Comparison of ENCODE assay signal across 17 cellular contexts in the genomic region with DNA sequence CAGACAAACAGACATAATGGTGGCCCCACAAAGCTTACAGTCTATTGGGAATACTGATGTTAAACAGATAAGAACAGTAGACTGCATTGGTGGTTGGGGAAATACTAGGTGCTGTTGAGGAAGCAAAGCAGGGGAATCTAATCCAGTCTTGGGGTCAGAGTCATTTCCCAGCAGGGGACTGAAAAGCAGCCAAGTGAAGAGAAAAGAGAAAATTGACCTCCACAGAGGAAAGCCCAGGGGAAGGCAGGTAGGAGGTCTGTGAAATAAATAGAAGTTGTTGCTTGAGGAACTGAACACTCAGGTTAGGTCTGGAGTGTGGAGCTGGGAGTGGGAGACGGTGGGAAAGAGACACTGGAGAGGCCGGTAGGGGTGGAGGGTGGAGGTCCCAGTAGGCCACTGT. TPM values are rescaled to one million over a fixed set of nuclear protein-coding genes. Genes with fewer than 3 reads are reported as not detected.
DNase-seq lines count a peak whose midpoint lies in the region; TF ChIP-seq lines count a peak whose summit lies in the region.
"Had no signal": no experiment of that assay in that cellular context is flagged by ENCODE, and none has a peak within 500 bp of the region (broad histone marks: within the 10 kb centered on the region; RNA-seq: fewer than 3 reads in every experiment).

No MANE protein-coding gene starts in this region.

- H3K79me2 ChIP-seq in mesendoderm (ENCODE audit: control insufficient read depth, insufficient read depth, low read length) = no peaks in the 10 kb centered on the region

- H3K27me3 ChIP-seq in mesendoderm (ENCODE audit: insufficient read depth, low read length, poor library complexity) (no peaks in the 10 kb centered on the region), ascending aorta (no peaks in the 10 kb centered on the region)
- no peaks in the 10 kb centered on the region for H3K27me3 ChIP-seq in CD4-positive, alpha-beta memory T cell (ENCODE audit: insufficient read depth, low read length)
- H3K27me3 ChIP-seq: BE2C, BLaER1 had no signal

- no peak overlapping the region for H3K18ac ChIP-seq in mesendoderm (ENCODE audit: low read length)

- no peak overlapping the region for H3K9ac ChIP-seq in mesendoderm (ENCODE audit: low read length)
- H3K9ac ChIP-seq: BLaER1 had no signal

- H3K4me1 ChIP-seq in mesendoderm (ENCODE audit: control insufficient read depth, low read depth, low read length) (no peaks in the 10 kb centered on the region), ascending aorta (no peaks in the 10 kb centered on the region)
- H3K4me1 ChIP-seq in CD4-positive, alpha-beta memory T cell (ENCODE audit: insufficient read depth, low read length) = no peaks in the 10 kb centered on the region
- H3K4me1 ChIP-seq: BE2C, Caco-2 had no signal

- no peak for TF ChIP-seq CTCF in ascending aorta (IDR thresholded peaks at IDR 0.05)

- H3K9me3 ChIP-seq in ascending aorta = no peaks in the 10 kb centered on the region
- no peaks in the 10 kb centered on the region for H3K9me3 ChIP-seq in CD4-positive, alpha-beta memory T cell (ENCODE audit: control insufficient read depth in 1 of 2, low read length in 2 of 2)
- H3K9me3 ChIP-seq: BE2C, BLaER1, Caco-2 had no signal

- intact Hi-C loops in ascending aorta (cut with DNase I) = no loop called here
- intact Hi-C loops in CD4-positive, alpha-beta memory T cell (cut with micrococcal nuclease) = no loop called here

- H3K36me3 ChIP-seq in mesendoderm (ENCODE audit: control insufficient read depth, insufficient read depth, low read length) (no peaks in the 10 kb centered on the region), ascending aorta (no peaks in the 10 kb centered on the region)
- no peaks in the 10 kb centered on the region for H3K36me3 ChIP-seq in CD4-positive, alpha-beta memory T cell (ENCODE audit: insufficient read depth, low read length)
- H3K36me3 ChIP-seq: BE2C had no signal

- H3K27ac Mint-ChIP-seq in CD4-positive, alpha-beta memory T cell = peak overlapping the region in 2 of 7 donors; percentile 9 to 48
- H3K27ac Mint-ChIP-seq: CD14-positive monocyte; CD8-positive, alpha-beta T cell had no signal

- WGBS in mesendoderm (ENCODE audit: extremely low coverage, insufficient coverage, low lambda C conversion rate) = no CpG with 5 or more reads among the region's 2 CpGs

- POLR2A ChIA-PET in CD4-positive, alpha-beta memory T cell (lab: Charles Lee; ENCODE audit: partially characterized antibody) = no interaction called here

- H3K27me3 Mint-ChIP-seq in CD4-positive, alpha-beta memory T cell = no peaks in the 10 kb centered on the region
- H3K27me3 Mint-ChIP-seq: CD4-positive, CD25-positive, alpha-beta regulatory T cell had no signal

- no peak overlapping the region for H3K56ac ChIP-seq in mesendoderm (ENCODE audit: low read length)

- H3K4me3 Mint-ChIP-seq in CD4-positive, alpha-beta memory T cell = no peak overlapping the region
- H3K4me3 Mint-ChIP-seq: CD14-positive monocyte; CD4-positive, CD25-positive, alpha-beta regulatory T cell; CD8-positive, alpha-beta T cell had no signal

- H2BK5ac ChIP-seq in mesendoderm (ENCODE audit: low read length) = no peak overlapping the region

- H3K4me2 ChIP-seq in mesendoderm (ENCODE audit: low read length) = no peak overlapping the region
- H3K4me2 ChIP-seq: BLaER1 had no signal

- H3K4me1 Mint-ChIP-seq in CD4-positive, alpha-beta memory T cell = peaks cover 0 to 6% (median 3%) of the 10 kb centered on the region in 4 donors
- H3K4me1 Mint-ChIP-seq: CD14-positive monocyte had no signal

- H2BK15ac ChIP-seq in mesendoderm (replicated peaks; ENCODE audit: low read depth) = no peak overlapping the region

- H2BK120ac ChIP-seq in mesendoderm (ENCODE audit: low read depth, low read length) = no peak overlapping the region

- no peaks in the 10 kb centered on the region for H3K9me3 Mint-ChIP-seq in CD4-positive, alpha-beta memory T cell
- H3K9me3 Mint-ChIP-seq: CD4-positive, CD25-positive, alpha-beta regulatory T cell; CD8-positive, alpha-beta T cell had no signal

- DNase-seq in NCI-H69 (lab: John Stamatoyannopoulos, UW) (peak; percentile 71), mesendoderm (no peak), NCI-H2196 (lab: John Stamatoyannopoulos, UW; ENCODE audit: unreplicated experiment) (no peak), ascending aorta (ENCODE audit: low spot score in 2 of 2) (no peak)
- DNase-seq in CD4-positive, alpha-beta memory T cell = no peak
- DNase-seq: 8988T; ACHN; BE2C; C1 segment of cervical spinal cord; Caco-2; Calu3; CD4-positive, CD25-positive, alpha-beta regulatory T cell; CD8-positive, alpha-beta T cell; DMS79 treated with DMSO at 0.1 percent for 48 hours; GF-D8 had no signal

- no peak overlapping the region for H3K27ac ChIP-seq in mesendoderm (ENCODE audit: low read depth, low read length)
- no peak overlapping the region for H3K27ac ChIP-seq in ascending aorta
- H3K27ac ChIP-seq in CD4-positive, alpha-beta memory T cell (ENCODE audit: low read depth, low read length) = no peak overlapping the region
- H3K27ac ChIP-seq: BLaER1 had no signal

- no peak overlapping the region for H3K4ac ChIP-seq in mesendoderm (ENCODE audit: low read depth, low read length)

- H4K8ac ChIP-seq in mesendoderm (ENCODE audit: low read depth, low read length) = no peak overlapping the region

- CTCF ChIA-PET in CD4-positive, alpha-beta memory T cell (lab: Charles Lee; ENCODE audit: partially characterized antibody) = no interaction called here

- no peak overlapping the region for H4K5ac ChIP-seq in mesendoderm (ENCODE audit: low read length)

- no peaks in the 10 kb centered on the region for H3K36me3 Mint-ChIP-seq in CD4-positive, alpha-beta memory T cell
- H3K36me3 Mint-ChIP-seq: CD14-positive monocyte had no signal

- H3K23ac ChIP-seq in mesendoderm (ENCODE audit: low read length) = peak overlapping the region; percentile 19

- no peak overlapping the region for H2AK5ac ChIP-seq in mesendoderm (ENCODE audit: low read length)

- H3K4me3 ChIP-seq in mesendoderm (ENCODE audit: low read length) (no peak overlapping the region), ascending aorta (no peak overlapping the region)
- no peak overlapping the region for H3K4me3 ChIP-seq in CD4-positive, alpha-beta memory T cell (ENCODE audit: low read length in 2 of 2)
- H3K4me3 ChIP-seq: BLaER1 had no signal

- H3K79me1 ChIP-seq in mesendoderm (ENCODE audit: low read length) = no peaks in the 10 kb centered on the region

RNA-seq across cellular contexts. Expression of a gene that starts 33.0 kb away (rescaled TPM):
- polyA plus RNA-seq in mesendoderm (2013, experiment 1 of 2) = 12.4 TPM
- polyA plus RNA-seq in mesendoderm (2013, experiment 2 of 2) = 11.0 TPM
- total RNA-seq in ascending aorta = not detected
- total RNA-seq in CD4-positive, alpha-beta memory T cell = 100 to 1,000 TPM; 363 to 382 TPM
- polyA plus RNA-seq in CD4-positive, alpha-beta memory T cell = 100 to 1,000 TPM; 307 to 399 TPM
- total RNA-seq: Calu3 had no signal

Comparison
In these comparisons a context has a peak if more than half of its experiments do, and no peak if none do; other contexts are left out.
1. RNA of a gene that starts 33.0 kb away (total RNA-seq): 363 to 382 TPM in CD4-positive, alpha-beta memory T cell; not detected in ascending aorta (single experiment); every median in the first group is over 100 times any median in the second.